In genomic region chr21:42478504-42478903, GRCh38 we compare ENCODE assay signal across 27 cellular contexts. TPM values are rescaled to one million over a fixed set of nuclear protein-coding genes. Genes with fewer than 3 reads are reported as not detected.
DNase-seq lines count a peak whose midpoint lies in the region; ATAC-seq and TF ChIP-seq lines count a peak whose summit lies in the region.
"Had no signal": no experiment of that assay in that cellular context is flagged by ENCODE, and none has a peak within 500 bp of the region (broad histone marks: within the 10 kb centered on the region; RNA-seq: fewer than 3 reads in every experiment).

No MANE protein-coding gene starts in this region.

- peak; percentile 77 for DNase-seq in MV-4-11 (lab: John Stamatoyannopoulos, UW)
- DNase-seq in progenitor cell of endocrine pancreas (ENCODE audit: low spot score, unreplicated experiment): no peak
- DNase-seq in 8988T: no peak
- DNase-seq: activated B cell treated with CpG ODN at 0.5 μM for 24 hours; activated CD4-positive, alpha-beta T cell treated with anti-CD3 and anti-CD28 coated beads, Interleukin-2, amount 50 U/mL, for 1 hour; activated gamma-delta T cell treated with Interleukin-2 at 50 U/mL for 16 hours; activated naive CD8-positive, alpha-beta T cell treated with anti-CD3 and anti-CD28 coated beads, Interleukin-2, amount 10 ng/mL, durations not matched to agents 7 days and 5 days; activated T-cell treated with anti-CD3 and anti-CD28 coated beads, Interleukin-2, amount 50 U/mL, for 4 hours; aorta; C1 segment of cervical spinal cord; DMS53; effector CD8-positive, alpha-beta T cell; lower lobe of right lung; naive thymus-derived CD8-positive, alpha-beta T cell; NCI-H1105; NCI-H187; NCI-H2171 treated with DMSO at 0.1 percent for 48 hours; NCI-H510A; OCI-M1 had no signal

- no peaks in the 10 kb centered on the region for H3K27me3 Mint-ChIP-seq in progenitor cell of endocrine pancreas
- H3K27me3 Mint-ChIP-seq: naive thymus-derived CD8-positive, alpha-beta T cell had no signal

- peak; percentile 50 for ATAC-seq in GM18907 (IDR thresholded peaks at IDR 0.05; ENCODE audit: unreplicated experiment)
- ATAC-seq in GM21825 (IDR thresholded peaks at IDR 0.05; ENCODE audit: unreplicated experiment): peak; percentile 36
- no peak for ATAC-seq in HG02884 (IDR thresholded peaks at IDR 0.05; ENCODE audit: unreplicated experiment)
- ATAC-seq in GM21381 (IDR thresholded peaks at IDR 0.05; ENCODE audit: unreplicated experiment): no peak
- ATAC-seq: activated T-cell treated with anti-CD3 and anti-CD28 coated beads, Interleukin-2, amount 50 U/mL, for 4 hours; gastroesophageal sphincter; lower lobe of right lung; naive thymus-derived CD8-positive, alpha-beta T cell; sciatic nerve had no signal

- H3K9me3 Mint-ChIP-seq in progenitor cell of endocrine pancreas (ENCODE audit: low read depth): peaks cover 5% of the 10 kb centered on the region
- H3K9me3 Mint-ChIP-seq: activated B cell treated with CpG ODN at 0.5 μM for 24 hours; activated naive CD8-positive, alpha-beta T cell treated with anti-CD3 and anti-CD28 coated beads, Interleukin-2, amount 10 ng/mL, durations not matched to agents 7 days and 5 days; activated T-cell treated with anti-CD3 and anti-CD28 coated beads, Interleukin-2, amount 50 U/mL, for 4 hours; naive thymus-derived CD8-positive, alpha-beta T cell had no signal

- peaks cover 13% of the 10 kb centered on the region for H3K4me1 Mint-ChIP-seq in progenitor cell of endocrine pancreas (ENCODE audit: low read depth)
- H3K4me1 Mint-ChIP-seq: activated naive CD8-positive, alpha-beta T cell treated with anti-CD3 and anti-CD28 coated beads, Interleukin-2, amount 10 ng/mL, durations not matched to agents 7 days and 5 days had no signal

- no peak for TF ChIP-seq CTCF in progenitor cell of endocrine pancreas (IDR thresholded peaks at IDR 0.05; ENCODE audit: unreplicated experiment)

- H3K27ac Mint-ChIP-seq in progenitor cell of endocrine pancreas: no peak overlapping the region
- H3K27ac Mint-ChIP-seq: activated B cell treated with CpG ODN at 0.5 μM for 24 hours; activated naive CD8-positive, alpha-beta T cell treated with anti-CD3 and anti-CD28 coated beads, Interleukin-2, amount 10 ng/mL, durations not matched to agents 7 days and 5 days; naive thymus-derived CD8-positive, alpha-beta T cell had no signal

- H3K4me3 Mint-ChIP-seq in progenitor cell of endocrine pancreas (ENCODE audit: low read depth): no peak overlapping the region
- H3K4me3 Mint-ChIP-seq: activated B cell treated with CpG ODN at 0.5 μM for 24 hours; activated naive CD8-positive, alpha-beta T cell treated with anti-CD3 and anti-CD28 coated beads, Interleukin-2, amount 10 ng/mL, durations not matched to agents 7 days and 5 days; activated T-cell treated with anti-CD3 and anti-CD28 coated beads, Interleukin-2, amount 50 U/mL, for 4 hours; naive thymus-derived CD8-positive, alpha-beta T cell had no signal

- H3K36me3 Mint-ChIP-seq in progenitor cell of endocrine pancreas (ENCODE audit: insufficient read depth): no peaks in the 10 kb centered on the region
- H3K36me3 Mint-ChIP-seq: activated naive CD8-positive, alpha-beta T cell treated with anti-CD3 and anti-CD28 coated beads, Interleukin-2, amount 10 ng/mL, durations not matched to agents 7 days and 5 days; naive thymus-derived CD8-positive, alpha-beta T cell had no signal

RNA-seq across cellular contexts. Expression of gene RSPH1, which starts 17.5 kb away (rescaled TPM):
- total RNA-seq in progenitor cell of endocrine pancreas: 4.4 and 7.1 TPM in 2 replicates
- total RNA-seq: activated naive CD8-positive, alpha-beta T cell treated with anti-CD3 and anti-CD28 coated beads, Interleukin-2, amount 10 ng/mL, durations not matched to agents 7 days and 5 days; activated T-cell treated with anti-CD3 and anti-CD28 coated beads, Interleukin-2, amount 50 U/mL, for 4 hours; H4; SJSA1 had no signal

RNA-seq across cellular contexts. Expression of gene SLC37A1, which starts 35.1 kb away (rescaled TPM):
- total RNA-seq in progenitor cell of endocrine pancreas: 58.4 and 60.2 TPM in 2 replicates

Comparison
In these comparisons a context has a peak if more than half of its experiments do, and no peak if none do; other contexts are left out.
1. ATAC-seq: peak in GM18907 (single experiment) and GM21825 (single experiment); none in HG02884 (single experiment) and GM21381 (single experiment).